In genomic region chrX:154444755-154445246, GRCh38 we compare ENCODE assay signal across 9 cellular contexts. TPM values are rescaled to one million over a fixed set of nuclear protein-coding genes. Genes with fewer than 3 reads are reported as not detected.
A peak's percentile ranks its signal among the peaks of the same experiment; 100 is the strongest.
DNase-seq lines count a peak whose midpoint lies in the region; ATAC-seq, FAIRE-seq and TF ChIP-seq lines count a peak whose summit lies in the region.
"Had no signal": no experiment of that assay in that cellular context is flagged by ENCODE, and none has a peak within 500 bp of the region (broad histone marks: within the 10 kb centered on the region; RNA-seq: fewer than 3 reads in every experiment).

No MANE protein-coding gene starts in this region.

- TF ChIP-seq POLR2A in suprapubic skin (IDR thresholded peaks at IDR 0.05), result no peak

- H3K27ac ChIP-seq in kidney (ENCODE audit: low read depth in 2 of 2, low read length in 2 of 2) (peak overlapping the region in 1 of 2 donors; percentile 22), suprapubic skin (peak overlapping the region; percentile 64)

- no peak for DNase-seq in activated CD4-positive, alpha-beta T cell treated with anti-CD3 and anti-CD28 coated beads, Interleukin-2, amount 10 ng/mL, durations not matched to agents 24 days and 14 days
- no peak for DNase-seq in activated CD4-positive, alpha-beta T cell treated with anti-CD3 and anti-CD28 coated beads for 1 hour
- DNase-seq in activated naive CD8-positive, alpha-beta T cell treated with anti-CD3 and anti-CD28 coated beads for 36 hours, result no peak
- peak; percentile 78 for DNase-seq in kidney
- no peak for DNase-seq in suprapubic skin (ENCODE audit: low spot score in 2 of 2)

- H3K4me1 ChIP-seq in kidney (ENCODE audit: control insufficient read depth in 1 of 2, insufficient read depth in 1 of 2, low read depth in 1 of 2, low read length in 2 of 2) (peaks cover 0 to 10% of the 10 kb centered on the region in 2 donors), suprapubic skin (peaks cover 22% of the 10 kb centered on the region)

- TF ChIP-seq CTCF in kidney (IDR thresholded peaks at IDR 0.05; ENCODE audit: borderline replicate concordance, extremely low read depth, insufficient read depth) (no peak), suprapubic skin (IDR thresholded peaks at IDR 0.05) (no peak)

- H3K9ac ChIP-seq in kidney (ENCODE audit: low read length in 2 of 2), result peak overlapping the region; percentile 48 to 55

- peak overlapping the region; percentile 55 for H3K4me3 Mint-ChIP-seq in activated CD4-positive, alpha-beta T cell treated with anti-CD3 and anti-CD28 coated beads, Interleukin-2, amount 10 ng/mL, durations not matched to agents 24 days and 14 days
- H3K4me3 Mint-ChIP-seq in activated naive CD8-positive, alpha-beta T cell treated with anti-CD3 and anti-CD28 coated beads for 36 hours, result peak overlapping the region; percentile 57

- H3K9me3 Mint-ChIP-seq in activated CD4-positive, alpha-beta T cell treated with anti-CD3 and anti-CD28 coated beads, Interleukin-2, amount 10 ng/mL, durations not matched to agents 24 days and 14 days, result no peaks in the 10 kb centered on the region
- no peaks in the 10 kb centered on the region for H3K9me3 Mint-ChIP-seq in activated naive CD8-positive, alpha-beta T cell treated with anti-CD3 and anti-CD28 coated beads for 36 hours

- no peaks in the 10 kb centered on the region for H3K27me3 ChIP-seq in suprapubic skin

- no peak for TF ChIP-seq EP300 in suprapubic skin (IDR thresholded peaks at IDR 0.05)

- no peaks in the 10 kb centered on the region for H3K27me3 Mint-ChIP-seq in activated CD4-positive, alpha-beta T cell treated with anti-CD3 and anti-CD28 coated beads, Interleukin-2, amount 10 ng/mL, durations not matched to agents 24 days and 14 days
- H3K27me3 Mint-ChIP-seq in activated naive CD8-positive, alpha-beta T cell treated with anti-CD3 and anti-CD28 coated beads for 36 hours, result no peaks in the 10 kb centered on the region
- H3K27me3 Mint-ChIP-seq: activated naive CD8-positive, alpha-beta T cell had no signal

- H3K4me3 ChIP-seq in kidney (ENCODE audit: low read length in 2 of 2), result peak overlapping the region; percentile 45 to 55
- H3K4me3 ChIP-seq in suprapubic skin, result peak overlapping the region; percentile 61

- peaks cover 8% of the 10 kb centered on the region for H3K4me1 Mint-ChIP-seq in activated CD4-positive, alpha-beta T cell treated with anti-CD3 and anti-CD28 coated beads, Interleukin-2, amount 10 ng/mL, durations not matched to agents 24 days and 14 days
- H3K4me1 Mint-ChIP-seq in activated naive CD8-positive, alpha-beta T cell treated with anti-CD3 and anti-CD28 coated beads for 36 hours, result peaks cover 4% of the 10 kb centered on the region

- no peaks in the 10 kb centered on the region for H3K9me3 ChIP-seq in kidney (ENCODE audit: control insufficient read depth in 1 of 2, low read length in 2 of 2)
- H3K9me3 ChIP-seq in suprapubic skin, result no peaks in the 10 kb centered on the region

- 74% methylated on average over 7 of the region's 13 CpGs for whole genome bisulfite sequencing in suprapubic skin

- H3K27ac Mint-ChIP-seq in activated CD4-positive, alpha-beta T cell treated with anti-CD3 and anti-CD28 coated beads, Interleukin-2, amount 10 ng/mL, durations not matched to agents 24 days and 14 days, result no peak overlapping the region
- H3K27ac Mint-ChIP-seq in activated naive CD8-positive, alpha-beta T cell treated with anti-CD3 and anti-CD28 coated beads for 36 hours, result peak overlapping the region; percentile 16
- H3K27ac Mint-ChIP-seq: activated naive CD8-positive, alpha-beta T cell had no signal

- no peak for FAIRE-seq in kidney (lab: Jason Lieb, UNC)

- H3K36me3 ChIP-seq in kidney (ENCODE audit: control insufficient read depth in 1 of 2, insufficient read depth in 2 of 2, low read length in 2 of 2) (peaks cover 8 to 12% of the 10 kb centered on the region in 2 donors), suprapubic skin (peaks cover 41% of the 10 kb centered on the region)

- peaks cover 25% of the 10 kb centered on the region for H3K36me3 Mint-ChIP-seq in activated CD4-positive, alpha-beta T cell treated with anti-CD3 and anti-CD28 coated beads, Interleukin-2, amount 10 ng/mL, durations not matched to agents 24 days and 14 days (ENCODE audit: low read depth)
- H3K36me3 Mint-ChIP-seq in activated naive CD8-positive, alpha-beta T cell treated with anti-CD3 and anti-CD28 coated beads for 36 hours, result no peaks in the 10 kb centered on the region
- H3K36me3 Mint-ChIP-seq: activated naive CD8-positive, alpha-beta T cell had no signal

- ATAC-seq in GM18502 (IDR thresholded peaks at IDR 0.05; ENCODE audit: poor library complexity, unreplicated experiment) (no peak), HG03097 (IDR thresholded peaks at IDR 0.05; ENCODE audit: low FRiP score, unreplicated experiment) (no peak), GM21717 (IDR thresholded peaks at IDR 0.05; ENCODE audit: unreplicated experiment) (no peak)

- intact Hi-C loops in activated CD4-positive, alpha-beta T cell treated with anti-CD3 and anti-CD28 coated beads, Interleukin-2, amount 10 ng/mL, durations not matched to agents 24 days and 14 days (cut with micrococcal nuclease), result loop anchor here (1.0 to 5.0 kb wide), 2 partner anchors 14 to 32 kb away; partner anchors contain the start of gene LAGE3
- intact Hi-C loops in kidney (cut with DNase I), result no loop called here

RNA-seq across cellular contexts. Expression of gene FAM50A, which starts 0.9 kb away (rescaled TPM):
- total RNA-seq in activated CD4-positive, alpha-beta T cell treated with anti-CD3 and anti-CD28 coated beads, Interleukin-2, amount 10 ng/mL, durations not matched to agents 24 days and 14 days, result 85.4 and 85.9 TPM in 2 replicates
- 10 to 100 TPM; 45.3 to 46.4 TPM for total RNA-seq in activated naive CD8-positive, alpha-beta T cell treated with anti-CD3 and anti-CD28 coated beads for 36 hours
- 46.0 TPM for total RNA-seq in kidney
- polyA plus RNA-seq in kidney (ENCODE audit: insufficient read depth, low read depth, low replicate concordance), result 112 TPM
- total RNA-seq in suprapubic skin, result 10 to 100 TPM; 16.2 to 31.5 (median 23.3) TPM

RNA-seq across cellular contexts. Expression of gene GDI1, which starts 7.8 kb away (rescaled TPM):
- total RNA-seq in activated CD4-positive, alpha-beta T cell treated with anti-CD3 and anti-CD28 coated beads, Interleukin-2, amount 10 ng/mL, durations not matched to agents 24 days and 14 days, result 118 and 120 TPM in 2 replicates
- total RNA-seq in activated naive CD8-positive, alpha-beta T cell treated with anti-CD3 and anti-CD28 coated beads for 36 hours, result 10 to 100 TPM; 66.3 to 68.4 TPM
- total RNA-seq in kidney (116 TPM), suprapubic skin (100 to 1,000 TPM in 1 of 4 donors, 10 to 100 TPM in 3; 64.9 to 115 (median 73.6) TPM)
- 92.5 TPM for polyA plus RNA-seq in kidney (ENCODE audit: insufficient read depth, low read depth, low replicate concordance)

RNA-seq across cellular contexts. Expression of gene PLXNA3, which starts 13.3 kb away (rescaled TPM):
- total RNA-seq in activated CD4-positive, alpha-beta T cell treated with anti-CD3 and anti-CD28 coated beads, Interleukin-2, amount 10 ng/mL, durations not matched to agents 24 days and 14 days, result 48.3 and 55.9 TPM in 2 replicates
- total RNA-seq in activated naive CD8-positive, alpha-beta T cell treated with anti-CD3 and anti-CD28 coated beads for 36 hours, result 10 to 100 TPM; 22.3 to 23.1 TPM
- total RNA-seq in kidney, result 40.5 TPM
- 4.9 TPM for polyA plus RNA-seq in kidney (ENCODE audit: insufficient read depth, low read depth, low replicate concordance)
- total RNA-seq in suprapubic skin, result 10 to 100 TPM; 12.0 to 52.0 (median 29.6) TPM

RNA-seq across cellular contexts. Expression of gene ATP6AP1, which starts 16.3 kb away (rescaled TPM):
- total RNA-seq in activated CD4-positive, alpha-beta T cell treated with anti-CD3 and anti-CD28 coated beads, Interleukin-2, amount 10 ng/mL, durations not matched to agents 24 days and 14 days, result 43.5 and 43.6 TPM in 2 replicates
- total RNA-seq in activated naive CD8-positive, alpha-beta T cell treated with anti-CD3 and anti-CD28 coated beads for 36 hours, result 10 to 100 TPM; 25.1 to 25.3 TPM
- total RNA-seq in kidney, result 121 TPM
- 205 TPM for polyA plus RNA-seq in kidney (ENCODE audit: insufficient read depth, low read depth, low replicate concordance)
- 10 to 100 TPM; 47.0 to 64.4 (median 60.0) TPM for total RNA-seq in suprapubic skin

RNA-seq across cellular contexts. Expression of gene TAFAZZIN, which starts 33.5 kb away (rescaled TPM):
- total RNA-seq in activated CD4-positive, alpha-beta T cell treated with anti-CD3 and anti-CD28 coated beads, Interleukin-2, amount 10 ng/mL, durations not matched to agents 24 days and 14 days, result 65.5 and 66.0 TPM in 2 replicates
- 10 to 100 TPM; 35.1 to 35.8 TPM for total RNA-seq in activated naive CD8-positive, alpha-beta T cell treated with anti-CD3 and anti-CD28 coated beads for 36 hours
- total RNA-seq in kidney (40.2 TPM), suprapubic skin (100 to 1,000 TPM in 1 of 4 donors, 10 to 100 TPM in 3; 37.7 to 122 (median 47.8) TPM)
- 33.3 TPM for polyA plus RNA-seq in kidney (ENCODE audit: insufficient read depth, low read depth, low replicate concordance)
